ENCODE assay signal across 8 cellular contexts in genomic region chr22:42079319-42080251, GRCh38. TPM values are rescaled to one million over a fixed set of nuclear protein-coding genes. Genes with fewer than 3 reads are reported as not detected.
DNase-seq lines count a peak whose midpoint lies in the region; ATAC-seq and TF ChIP-seq lines count a peak whose summit lies in the region.

SMDT1 (plus strand) TSS chr22:42079700; CDS start chr22:42079769, 69 bp downstream.

- DNase-seq in GM04504 (ENCODE audit: low read depth) (peak; percentile 98), NCI-H1048 (lab: John Stamatoyannopoulos, UW) (peak; percentile 94), SK-N-SH (peak; percentile 92), germinal center (ENCODE audit: low spot score) (peak; percentile 100), non-pigmented ciliary epithelial cell (ENCODE audit: low read depth) (peak; percentile 89), superior temporal gyrus (ENCODE audit: extremely low spot score) (peak; percentile 99)
- DNase-seq in activated naive CD4-positive, alpha-beta T cell treated with anti-CD3 and anti-CD28 coated beads, Interleukin-2, amount 50 U/mL, for 16 hours = peak; percentile 98

- peaks cover 0 to 8% of the 10 kb centered on the region in 2 experiments; a peak in 2 of 4 replicates for H3K4me1 ChIP-seq in SK-N-SH (ENCODE audit: control insufficient read depth in 1 of 2, insufficient read depth in 2 of 2, low read depth in 1 of 2, low read length in 1 of 2)

- no peaks in the 10 kb centered on the region for H3K36me3 ChIP-seq in SK-N-SH (replicated peaks in 1 of 2; ENCODE audit: control insufficient read depth in 1 of 2, insufficient read depth in 2 of 2, low read length in 1 of 2)

- TF ChIP-seq CTCF in SK-N-SH (IDR thresholded peaks at IDR 0.05) = no peak

- H3F3A ChIP-seq in SK-N-SH (replicated peaks; ENCODE audit: insufficient read depth) = no peaks in the 10 kb centered on the region

- H2AFZ ChIP-seq in SK-N-SH (ENCODE audit: low read depth) = peak within 1 kb of the TSS; percentile 84

- H3K27me3 ChIP-seq in SK-N-SH (ENCODE audit: insufficient read depth) = no peaks in the 10 kb centered on the region

- no peaks in the 10 kb centered on the region for H3K9me3 ChIP-seq in SK-N-SH

- H3K4me2 ChIP-seq in SK-N-SH = peak within 1 kb of the TSS; percentile 82

- H3K9me2 ChIP-seq in SK-N-SH = no peaks in the 10 kb centered on the region

- peak within 1 kb of the TSS; percentile 78 for H3K9ac ChIP-seq in SK-N-SH

- H3K4me3 ChIP-seq in SK-N-SH (ENCODE audit: low read depth in 2 of 2, low read length in 1 of 2) = peak within 1 kb of the TSS; percentile 60 to 71

- H3K27ac ChIP-seq in SK-N-SH (ENCODE audit: low read depth in 2 of 2, low read length in 1 of 2) = peak within 1 kb of the TSS; percentile 78 to 81

- H3K79me2 ChIP-seq in SK-N-SH (ENCODE audit: insufficient read depth) = peaks cover 15% of the 10 kb centered on the region

- 2% methylated on average over 22 of the region's 71 CpGs for WGBS in SK-N-SH (ENCODE audit: low lambda C conversion rate)

- CTCF ChIA-PET in SK-N-SH (lab: Yijun Ruan, JAX) = interaction anchor here (1.2 to 1.8 kb wide), 2 partner anchors 11 to 365 kb away, joined by 3 to 13 read pairs; partner anchors contain the start of gene NDUFA6

- peak; percentile 84 for ATAC-seq in HG02571 (IDR thresholded peaks at IDR 0.05; ENCODE audit: unreplicated experiment)

- H4K20me1 ChIP-seq in SK-N-SH (ENCODE audit: insufficient read depth) = no peaks in the 10 kb centered on the region

- POLR2A ChIA-PET in SK-N-SH (lab: Yijun Ruan, JAX) = interaction anchor here (1.5 kb wide), 1 partner anchor 11 kb away, joined by 8 read pairs; the partner anchor contains the start of gene NDUFA6

- no peak for TF ChIP-seq RAD21 in SK-N-SH (IDR thresholded peaks at IDR 0.05; ENCODE audit: low read length)

- TF ChIP-seq EP300 in SK-N-SH (IDR thresholded peaks at IDR 0.05; ENCODE audit: borderline replicate concordance in 1 of 2, low read depth in 1 of 2, low read length in 1 of 2) = no peak

TF ChIP-seq in SK-N-SH, 30 proteins besides CTCF, POLR2A, EP300 and RAD21 (continues in another document):
- TF ChIP-seq RXRA (IDR thresholded peaks at IDR 0.05; ENCODE audit: borderline replicate concordance, low read depth) (no peak), TEAD4 (IDR thresholded peaks at IDR 0.05; ENCODE audit: borderline replicate concordance, insufficient read depth) (no peak), USF2 (IDR thresholded peaks at IDR 0.05; ENCODE audit: borderline replicate concordance, low read depth, low read length) (no peak), FOSL2 (IDR thresholded peaks at IDR 0.05; ENCODE audit: borderline replicate concordance, low read depth) (no peak), NRF1 (IDR thresholded peaks at IDR 0.05; ENCODE audit: low read depth, low read length) (peak; percentile 52; the same call in 1 of the 2 replicates), FOXM1 (IDR thresholded peaks at IDR 0.05; ENCODE audit: low read depth) (no peak), ZBTB33 (IDR thresholded peaks at IDR 0.05; ENCODE audit: borderline replicate concordance, low read depth) (peak; percentile 95), PBX3 (IDR thresholded peaks at IDR 0.05) (peak; percentile 98), TCF12 (IDR thresholded peaks at IDR 0.05) (no peak), TAF1 (IDR thresholded peaks at IDR 0.05; ENCODE audit: borderline replicate concordance, low read depth, low read length) (peak; percentile 93), EZH2phosphoT487 (IDR thresholded peaks at IDR 0.05; ENCODE audit: borderline replicate concordance, low read depth) (no peak), SIN3A (IDR thresholded peaks at IDR 0.05; ENCODE audit: borderline replicate concordance, low read depth, low read length) (peak; percentile 34; the same call in 1 of the 2 replicates), REST (IDR thresholded peaks at IDR 0.05; ENCODE audit: low read depth, low read length) (0 out of 2 replicates have a peak, but pooled peaks have one; percentile 24), GATA2 (CRISPR knock-in tag; IDR thresholded peaks at IDR 0.05) (no peak), GABPA (IDR thresholded peaks at IDR 0.05; ENCODE audit: low read depth) (no peak), IRF3 (IDR thresholded peaks at IDR 0.05; ENCODE audit: low read depth, low read length) (peak; percentile 43), MXI1 (IDR thresholded peaks at IDR 0.05; ENCODE audit: low read depth, low read length) (peak; percentile 68), USF1 (IDR thresholded peaks at IDR 0.05; ENCODE audit: borderline replicate concordance, low read depth) (0 out of 2 replicates have a peak, but pooled peaks have one; percentile 14), NFIC (IDR thresholded peaks at IDR 0.05; ENCODE audit: borderline replicate concordance) (no peak), RFX5 (IDR thresholded peaks at IDR 0.05; ENCODE audit: low read length) (no peak)

RNA-seq across cellular contexts. Expression of gene SMDT1, which starts in this region (rescaled TPM):
- 23.4 and 29.8 TPM in 2 replicates for polyA plus RNA-seq in SK-N-SH (2012; rRNA removed)
- 24.0 and 26.8 TPM in 2 replicates for polyA plus RNA-seq in SK-N-SH (2012; cell fraction: cytosol; rRNA removed)
- polyA plus RNA-seq in SK-N-SH (2012; cell fraction: nucleus; rRNA removed) = 8.9 and 9.6 TPM in 2 replicates

Comparison
In these comparisons a context has a peak if more than half of its experiments do, and no peak if none do; other contexts are left out.
1. Peak in every context shown above with its lines: DNase-seq, ATAC-seq, H3K4me3 ChIP-seq and H3K27ac ChIP-seq.